ENCODE assay signal across 29 cellular contexts in genomic region chr4:79308971-79309370, GRCh38. TPM values are rescaled to one million over a fixed set of nuclear protein-coding genes. Genes with fewer than 3 reads are reported as not detected.
DNase-seq lines count a peak whose midpoint lies in the region; ATAC-seq and TF ChIP-seq lines count a peak whose summit lies in the region.
"Had no signal": no experiment of that assay in that cellular context is flagged by ENCODE, and none has a peak within 500 bp of the region (broad histone marks: within the 10 kb centered on the region; RNA-seq: fewer than 3 reads in every experiment).

No MANE protein-coding gene starts in this region.

- no peak overlapping the region for H3K4me2 ChIP-seq in trophoblast cell (ENCODE audit: low read length)
- H3K4me2 ChIP-seq: BLaER1 had no signal

- H2AFZ ChIP-seq in trophoblast cell (ENCODE audit: insufficient read depth, low read length, poor library complexity): no peak overlapping the region

- no peaks in the 10 kb centered on the region for H3K79me1 ChIP-seq in trophoblast cell (ENCODE audit: low read length)

- H3K9me3 Mint-ChIP-seq in T-helper 2 cell treated with Interferon-gamma antibody and Interleukin-4, amounts not matched to agents 5 μg/mL and 100 μg/mL, for 36 hours: no peaks in the 10 kb centered on the region
- H3K9me3 Mint-ChIP-seq: CD4-positive, CD25-positive, alpha-beta regulatory T cell had no signal

- H3K27me3 Mint-ChIP-seq in T-helper 2 cell treated with Interferon-gamma antibody and Interleukin-4, amounts not matched to agents 5 μg/mL and 100 μg/mL, for 36 hours (ENCODE audit: low read depth): no peaks in the 10 kb centered on the region
- H3K27me3 Mint-ChIP-seq: CD4-positive, CD25-positive, alpha-beta regulatory T cell; CD8-positive, alpha-beta memory T cell had no signal

- no peak overlapping the region for H4K91ac ChIP-seq in trophoblast cell (ENCODE audit: low read depth, low read length)

- H4K12ac ChIP-seq in trophoblast cell (ENCODE audit: low read depth, low read length): no peak overlapping the region

- no peak overlapping the region for H2BK5ac ChIP-seq in trophoblast cell (ENCODE audit: low read depth, low read length, poor library complexity)

- H3K36me3 ChIP-seq in SJCRH30 (no peaks in the 10 kb centered on the region), WERI-Rb-1 (no peaks in the 10 kb centered on the region), trophoblast cell (ENCODE audit: control insufficient read depth in 1 of 2, insufficient read depth in 2 of 2, low read length in 2 of 2) (no peaks in the 10 kb centered on the region), vagina (no peaks in the 10 kb centered on the region), gastroesophageal sphincter (no peaks in the 10 kb centered on the region)
- H3K36me3 ChIP-seq: BE2C, BLaER1 had no signal

- no peak for TF ChIP-seq POLR2A in vagina (IDR thresholded peaks at IDR 0.05)
- no peak for TF ChIP-seq POLR2A in gastroesophageal sphincter (IDR thresholded peaks at IDR 0.05)

- H3K27ac Mint-ChIP-seq in T-helper 2 cell treated with Interferon-gamma antibody and Interleukin-4, amounts not matched to agents 5 μg/mL and 100 μg/mL, for 36 hours: no peak overlapping the region
- H3K27ac Mint-ChIP-seq: CD14-positive monocyte; CD4-positive, alpha-beta memory T cell; CD4-positive, CD25-positive, alpha-beta regulatory T cell; CD8-positive, alpha-beta memory T cell had no signal

- no peak overlapping the region for H4K8ac ChIP-seq in trophoblast cell (ENCODE audit: low read depth, low read length)

- H3K27ac ChIP-seq in SJCRH30 (no peak overlapping the region), WERI-Rb-1 (peak overlapping the region; percentile 23), trophoblast cell (ENCODE audit: low read depth, low read length) (no peak overlapping the region), vagina (no peak overlapping the region), gastroesophageal sphincter (no peak overlapping the region)
- H3K27ac ChIP-seq: BLaER1 had no signal

- H3K4me3 Mint-ChIP-seq in T-helper 2 cell treated with Interferon-gamma antibody and Interleukin-4, amounts not matched to agents 5 μg/mL and 100 μg/mL, for 36 hours: no peak overlapping the region
- H3K4me3 Mint-ChIP-seq: CD14-positive monocyte; CD4-positive, alpha-beta memory T cell; CD4-positive, CD25-positive, alpha-beta regulatory T cell; CD8-positive, alpha-beta memory T cell had no signal

- no peak for TF ChIP-seq EP300 in gastroesophageal sphincter (IDR thresholded peaks at IDR 0.05)

- H2BK12ac ChIP-seq in trophoblast cell (ENCODE audit: low read length): no peak overlapping the region

- intact Hi-C loops in vagina (cut with DNase I): no loop called here

- H3K4ac ChIP-seq in trophoblast cell (ENCODE audit: low read depth, low read length): no peak overlapping the region

- no peak overlapping the region for H3K4me3 ChIP-seq in SJCRH30
- H3K4me3 ChIP-seq in WERI-Rb-1 (ENCODE audit: low read depth, low read length): no peak overlapping the region
- H3K4me3 ChIP-seq in trophoblast cell (ENCODE audit: low read depth, low read length): no peak overlapping the region
- no peak overlapping the region for H3K4me3 ChIP-seq in vagina
- H3K4me3 ChIP-seq in gastroesophageal sphincter: no peak overlapping the region
- H3K4me3 ChIP-seq: BLaER1, GM12878 had no signal

- no peak overlapping the region for H3K18ac ChIP-seq in trophoblast cell (ENCODE audit: low read length)

- H3K9me3 ChIP-seq in SJCRH30 (replicated peaks) (no peaks in the 10 kb centered on the region; the same call in 1 of the 2 replicates), WERI-Rb-1 (ENCODE audit: severe bottlenecking) (no peaks in the 10 kb centered on the region), trophoblast cell (ENCODE audit: insufficient read depth, low read depth, low read length) (no peaks in the 10 kb centered on the region), vagina (no peaks in the 10 kb centered on the region), gastroesophageal sphincter (no peaks in the 10 kb centered on the region)
- H3K9me3 ChIP-seq: BE2C, BLaER1 had no signal

- DNase-seq in NCI-H146 treated with DMSO at 0.1 percent for 48 hours (lab: John Stamatoyannopoulos, UW; ENCODE audit: unreplicated experiment): peak; percentile 26
- DNase-seq in SJCRH30: peak; percentile 14 to 41
- DNase-seq in WERI-Rb-1: no peak
- peak; percentile 60 to 90 for DNase-seq in trophoblast cell
- DNase-seq in vagina (ENCODE audit: extremely low spot score in 2 of 2): no peak
- no peak for DNase-seq in anterior cingulate cortex (lab: John Stamatoyannopoulos, UW)
- DNase-seq in T-helper 2 cell treated with Interferon-gamma antibody and Interleukin-4, amounts not matched to agents 5 μg/mL and 100 μg/mL, for 36 hours (ENCODE audit: low spot score): no peak
- DNase-seq: 8988T; ACHN; BE2C; C1 segment of cervical spinal cord; CD4-positive, alpha-beta memory T cell; CD4-positive, CD25-positive, alpha-beta regulatory T cell; CD8-positive, alpha-beta memory T cell; COR-L47; DMS 273 treated with DMSO at 0.1 percent for 48 hours; DMS153; DMS53; DMS79; DND-41; EL; GDM1 had no signal

- H2AK5ac ChIP-seq in trophoblast cell (ENCODE audit: low read length): no peak overlapping the region

- TF ChIP-seq CTCF in WERI-Rb-1 (IDR thresholded peaks at IDR 0.05; ENCODE audit: low read depth, low read length) (no peak), vagina (IDR thresholded peaks at IDR 0.05) (no peak), gastroesophageal sphincter (IDR thresholded peaks at IDR 0.05) (no peak)

- H3K9ac ChIP-seq in trophoblast cell (ENCODE audit: low read length): no peak overlapping the region
- H3K9ac ChIP-seq: BLaER1 had no signal

- no peak overlapping the region for H3K14ac ChIP-seq in trophoblast cell (ENCODE audit: low read length)

- H3K79me2 ChIP-seq in trophoblast cell (ENCODE audit: control insufficient read depth, insufficient read depth, low read length, poor library complexity): no peaks in the 10 kb centered on the region

- H3K4me1 Mint-ChIP-seq in T-helper 2 cell treated with Interferon-gamma antibody and Interleukin-4, amounts not matched to agents 5 μg/mL and 100 μg/mL, for 36 hours (ENCODE audit: low read depth): no peaks in the 10 kb centered on the region
- H3K4me1 Mint-ChIP-seq: CD14-positive monocyte; CD4-positive, alpha-beta memory T cell; CD4-positive, CD25-positive, alpha-beta regulatory T cell; CD8-positive, alpha-beta memory T cell had no signal

- H3K36me3 Mint-ChIP-seq in T-helper 2 cell treated with Interferon-gamma antibody and Interleukin-4, amounts not matched to agents 5 μg/mL and 100 μg/mL, for 36 hours (ENCODE audit: low read depth): no peaks in the 10 kb centered on the region
- H3K36me3 Mint-ChIP-seq: CD14-positive monocyte; CD4-positive, alpha-beta memory T cell; CD4-positive, CD25-positive, alpha-beta regulatory T cell; CD8-positive, alpha-beta memory T cell had no signal

- peaks cover 3% of the 10 kb centered on the region; the same call in 1 of the 2 replicates for H3K4me1 ChIP-seq in SJCRH30
- no peaks in the 10 kb centered on the region for H3K4me1 ChIP-seq in trophoblast cell (ENCODE audit: control insufficient read depth in 1 of 2, insufficient read depth in 2 of 2, low read length in 2 of 2)
- H3K4me1 ChIP-seq in vagina: no peaks in the 10 kb centered on the region
- no peaks in the 10 kb centered on the region for H3K4me1 ChIP-seq in gastroesophageal sphincter
- H3K4me1 ChIP-seq: BLaER1 had no signal

- no peak for ATAC-seq in gastroesophageal sphincter
- ATAC-seq: GM12878 had no signal

- WGBS in trophoblast cell (ENCODE audit: extremely low coverage, insufficient coverage, insufficient read length): no CpG with 5 or more reads among the region's 1 CpG
- 79 to 86% methylated on average over 1 of the region's 1 CpG for WGBS in gastroesophageal sphincter (ENCODE audit: low coverage in 1 of 2), 2 donors

- H3K23ac ChIP-seq in trophoblast cell (ENCODE audit: low read length): no peak overlapping the region

- no peak overlapping the region for H2BK120ac ChIP-seq in trophoblast cell (ENCODE audit: insufficient read depth, low read length, poor library complexity)

- no peaks in the 10 kb centered on the region for H3K27me3 ChIP-seq in SJCRH30
- H3K27me3 ChIP-seq in WERI-Rb-1 (ENCODE audit: insufficient read depth, low read depth, severe bottlenecking): no peaks in the 10 kb centered on the region
- H3K27me3 ChIP-seq in trophoblast cell (ENCODE audit: insufficient read depth, low read length): no peaks in the 10 kb centered on the region
- H3K27me3 ChIP-seq in vagina: no peaks in the 10 kb centered on the region
- no peaks in the 10 kb centered on the region for H3K27me3 ChIP-seq in gastroesophageal sphincter
- H3K27me3 ChIP-seq: BE2C, BLaER1 had no signal

RNA-seq across cellular contexts. Expression of gene NAA11, which starts 16.9 kb away (rescaled TPM):
- total RNA-seq in SJCRH30 (2014; rRNA removed; shearing (Covaris generic)): 0.12 TPM in 1 of 2 replicates, not detected in the other
- polyA plus RNA-seq in trophoblast cell (2013): not detected in 2 replicates
- total RNA-seq in vagina (not detected), gastroesophageal sphincter (not detected)
- total RNA-seq: A673; CD4-positive, alpha-beta memory T cell; CD4-positive, CD25-positive, alpha-beta regulatory T cell; CD8-positive, alpha-beta memory T cell; G401; GM12878 had no signal
- polyA plus RNA-seq: AG04450; CD14-positive monocyte; CD4-positive, alpha-beta memory T cell; CD4-positive, CD25-positive, alpha-beta regulatory T cell; CD8-positive, alpha-beta memory T cell had no signal

Comparison
In these comparisons a context has a peak if more than half of its experiments do, and no peak if none do; other contexts are left out.
1. DNase-seq: peak in NCI-H146 treated with DMSO at 0.1 percent for 48 hours (single experiment), SJCRH30 (2 of 2) and trophoblast cell (2 of 2); none in WERI-Rb-1 (single experiment), vagina (0 of 2), anterior cingulate cortex (0 of 58) and T-helper 2 cell treated with Interferon-gamma antibody and Interleukin-4, amounts not matched to agents 5 μg/mL and 100 μg/mL, for 36 hours (single experiment).